Comparison of ENCODE assay signal across 8 cellular contexts in the genomic region with DNA sequence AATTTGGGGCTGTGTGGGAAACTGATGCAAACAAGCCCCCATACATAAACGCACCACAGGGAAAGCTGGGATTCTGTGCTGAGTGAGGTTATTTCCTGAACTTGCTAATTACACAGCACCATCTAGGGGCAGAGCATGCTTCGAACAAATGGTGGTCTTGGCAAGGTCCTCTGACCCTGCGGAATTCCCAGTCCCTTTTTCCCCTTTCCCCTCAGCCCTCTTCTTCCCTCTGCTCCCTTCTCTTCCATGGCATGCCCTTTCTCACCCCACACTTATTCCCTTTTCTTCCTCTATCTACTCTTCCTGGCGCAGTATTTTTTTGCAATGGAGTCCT.
DNase-seq lines count a peak whose midpoint lies in the region; ATAC-seq, FAIRE-seq and TF ChIP-seq lines count a peak whose summit lies in the region.

No MANE protein-coding gene starts in this region.

- no peak for FAIRE-seq in GM12891 (lab: Jason Lieb, UNC)

- POLR2A ChIA-PET in activated CD8-positive, alpha-beta T cell treated with anti-CD3 and anti-CD28 coated beads, Interleukin-2, amount 10 ng/mL, durations not matched to agents 7 days and 5 days (lab: Charles Lee), result no interaction called here

- no peaks in the 10 kb centered on the region for H3K36me3 Mint-ChIP-seq in activated CD8-positive, alpha-beta T cell treated with anti-CD3 and anti-CD28 coated beads, Interleukin-2, amount 10 ng/mL, durations not matched to agents 7 days and 5 days (ENCODE audit: low read depth)

- ATAC-seq in activated CD8-positive, alpha-beta T cell treated with anti-CD3 and anti-CD28 coated beads, Interleukin-2, amount 10 ng/mL, durations not matched to agents 7 days and 5 days, result no peak
- ATAC-seq in HG02623 (IDR thresholded peaks at IDR 0.05; ENCODE audit: unreplicated experiment), result no peak

- no peak for TF ChIP-seq POLR2A in GM12891 (IDR thresholded peaks at IDR 0.05; ENCODE audit: low read depth, low read length)

- DNase-seq in Daoy (ENCODE audit: low read depth), result peak; percentile 73
- peak; percentile 20 for DNase-seq in NCI-H146 treated with DMSO at 0.1 percent for 48 hours (lab: John Stamatoyannopoulos, UW; ENCODE audit: unreplicated experiment)
- peak; percentile 63 to 65 for DNase-seq in cardiac fibroblast (ENCODE audit: low read depth in 2 of 2)
- peak; percentile 55 to 76 for DNase-seq in lung microvascular endothelial cell (ENCODE audit: low read depth in 2 of 2)
- DNase-seq in GM12891 (ENCODE audit: insufficient read length, low spot score), result no peak
- DNase-seq in activated CD8-positive, alpha-beta T cell treated with anti-CD3 and anti-CD28 coated beads, Interleukin-2, amount 10 ng/mL, durations not matched to agents 7 days and 5 days, result no peak
- no peak for DNase-seq in posterior cingulate gyrus

- CTCF ChIA-PET in activated CD8-positive, alpha-beta T cell treated with anti-CD3 and anti-CD28 coated beads, Interleukin-2, amount 10 ng/mL, durations not matched to agents 7 days and 5 days (lab: Charles Lee), result no interaction called here

- no peak overlapping the region for H3K27ac Mint-ChIP-seq in activated CD8-positive, alpha-beta T cell treated with anti-CD3 and anti-CD28 coated beads, Interleukin-2, amount 10 ng/mL, durations not matched to agents 7 days and 5 days

- peak; percentile 53 for TF ChIP-seq CTCF in cardiac fibroblast (IDR thresholded peaks at IDR 0.05; ENCODE audit: low read depth, low read length)

- intact Hi-C loops in posterior cingulate gyrus (cut with DNase I), result no loop called here

- H3K4me3 ChIP-seq in cardiac fibroblast (replicated peaks in 1 of 2; ENCODE audit: low read depth in 2 of 2, low read length in 2 of 2), result no peak overlapping the region

- no peaks in the 10 kb centered on the region for H3K9me3 Mint-ChIP-seq in activated CD8-positive, alpha-beta T cell treated with anti-CD3 and anti-CD28 coated beads, Interleukin-2, amount 10 ng/mL, durations not matched to agents 7 days and 5 days (ENCODE audit: insufficient read depth)

- no peak overlapping the region for H3K4me3 Mint-ChIP-seq in activated CD8-positive, alpha-beta T cell treated with anti-CD3 and anti-CD28 coated beads, Interleukin-2, amount 10 ng/mL, durations not matched to agents 7 days and 5 days

- H3K27me3 Mint-ChIP-seq in activated CD8-positive, alpha-beta T cell treated with anti-CD3 and anti-CD28 coated beads, Interleukin-2, amount 10 ng/mL, durations not matched to agents 7 days and 5 days (ENCODE audit: low read depth), result peaks cover 6% of the 10 kb centered on the region

- no peaks in the 10 kb centered on the region for H3K4me1 Mint-ChIP-seq in activated CD8-positive, alpha-beta T cell treated with anti-CD3 and anti-CD28 coated beads, Interleukin-2, amount 10 ng/mL, durations not matched to agents 7 days and 5 days (ENCODE audit: low read depth)

TF ChIP-seq in GM12891, 5 proteins besides CTCF, POLR2A, EP300 and RAD21:
- TF ChIP-seq TAF1 (IDR thresholded peaks at IDR 0.05; ENCODE audit: low read depth, low read length), result no peak
- no peak for TF ChIP-seq SPI1 (IDR thresholded peaks at IDR 0.05; ENCODE audit: low read depth, low read length)
- no peak for TF ChIP-seq PAX5 (IDR thresholded peaks at IDR 0.05; ENCODE audit: insufficient read depth, low read length, severe bottlenecking)
- no peak for TF ChIP-seq POU2F2 (IDR thresholded peaks at IDR 0.05; ENCODE audit: low read depth, low read length)
- no peak for TF ChIP-seq POLR2AphosphoS5 (IDR thresholded peaks at IDR 0.05; ENCODE audit: low read depth, low read length)

Comparison
In these comparisons a context has a peak if more than half of its experiments do, and no peak if none do; other contexts are left out.
1. DNase-seq: peak in Daoy (single experiment), NCI-H146 treated with DMSO at 0.1 percent for 48 hours (single experiment), cardiac fibroblast (2 of 2) and lung microvascular endothelial cell (2 of 2); none in GM12891 (single experiment), activated CD8-positive, alpha-beta T cell treated with anti-CD3 and anti-CD28 coated beads, Interleukin-2, amount 10 ng/mL, durations not matched to agents 7 days and 5 days (single experiment) and posterior cingulate gyrus (0 of 10).